Comparison of ENCODE assay signal across 10 cellular contexts in genomic region chr7:55532150-55532917, GRCh38. TPM values are rescaled to one million over a fixed set of nuclear protein-coding genes. Genes with fewer than 3 reads are reported as not detected.
A peak's percentile ranks its signal among the peaks of the same experiment; 100 is the strongest.
DNase-seq lines count a peak whose midpoint lies in the region; ATAC-seq and TF ChIP-seq lines count a peak whose summit lies in the region.
"Had no signal": no experiment of that assay in that cellular context is flagged by ENCODE, and none has a peak within 500 bp of the region (broad histone marks: within the 10 kb centered on the region; RNA-seq: fewer than 3 reads in every experiment).

No MANE protein-coding gene starts in this region.

- H3K27ac Mint-ChIP-seq in chondrocyte (ENCODE audit: unreplicated experiment): peak overlapping the region; percentile 2

- H3K27me3 Mint-ChIP-seq in chondrocyte (ENCODE audit: low read depth): no peaks in the 10 kb centered on the region

- H3K27me3 ChIP-seq in stomach: no peaks in the 10 kb centered on the region

- H3K4me3 Mint-ChIP-seq in chondrocyte (ENCODE audit: unreplicated experiment): no peak overlapping the region

- intact Hi-C loops in stomach (cut with DNase I; ENCODE audit: low total_unique reads): no loop called here

- H3K4me3 ChIP-seq in stomach: no peak overlapping the region
- H3K4me3 ChIP-seq: smooth muscle cell had no signal

- TF ChIP-seq CTCF in chondrocyte (IDR thresholded peaks at IDR 0.05) (no peak), stomach (IDR thresholded peaks at IDR 0.05) (no peak)

- peak; percentile 49 for DNase-seq in activated CD4-positive, alpha-beta T cell treated with anti-CD3 and anti-CD28 coated beads for 48 hours
- no peak for DNase-seq in activated CD4-positive, alpha-beta T cell treated with anti-CD3 and anti-CD28 coated beads for 4 hours
- peak; percentile 36 for DNase-seq in LHCN-M2 (ENCODE audit: low read depth)
- DNase-seq in chondrocyte (ENCODE audit: low spot score): no peak
- no peak for DNase-seq in stomach
- no peak for DNase-seq in NCI-H1092 treated with DMSO at 0.1 percent for 48 hours (lab: John Stamatoyannopoulos, UW)
- DNase-seq in germinal center (ENCODE audit: low spot score): no peak
- DNase-seq: NCI-H524 treated with DMSO at 0.1 percent for 48 hours had no signal

- no peaks in the 10 kb centered on the region for H3K36me3 ChIP-seq in stomach

- TF ChIP-seq POLR2A in stomach (IDR thresholded peaks at IDR 0.05): no peak

- H3K9me3 Mint-ChIP-seq in chondrocyte (ENCODE audit: low read depth): no peaks in the 10 kb centered on the region

- H3K27ac ChIP-seq in stomach: peak overlapping the region in 3 of 5 donors; percentile 33 to 73 (median 62)

- peaks cover 36 to 63% (median 52%) of the 10 kb centered on the region in 4 donors for H3K4me1 ChIP-seq in stomach

- 77 to 83% (median 79%) methylated on average over 8 of the region's 8 CpGs for WGBS in stomach, 5 donors

- H3K9me3 ChIP-seq in stomach: no peaks in the 10 kb centered on the region

- no peak for TF ChIP-seq EP300 in stomach (IDR thresholded peaks at IDR 0.05)

- no peak for ATAC-seq in GM21619 (IDR thresholded peaks at IDR 0.05; ENCODE audit: unreplicated experiment)

- no peaks in the 10 kb centered on the region for H3K36me3 Mint-ChIP-seq in chondrocyte (ENCODE audit: low read depth)

- peaks cover 59% of the 10 kb centered on the region for H3K4me1 Mint-ChIP-seq in chondrocyte (ENCODE audit: low read depth)

RNA-seq across cellular contexts. Expression of gene VOPP1, which starts 40.0 kb away (rescaled TPM):
- 192 and 201 TPM in 2 replicates for total RNA-seq in LHCN-M2 (2014; rRNA removed)
- polyA plus RNA-seq in LHCN-M2 (2012): 169 TPM
- 69.2 to 78.5 TPM (median 71.6 TPM) in 3 replicates for total RNA-seq in chondrocyte
- 100 to 1,000 TPM in 1 of 5 donors, 10 to 100 TPM in 4; 19.6 to 117 (median 79.7) TPM for total RNA-seq in stomach
- polyA plus RNA-seq in stomach: 10 to 100 TPM; 14.0 to 27.3 (median 26.0) TPM

Comparison
In these comparisons a context has a peak if more than half of its experiments do, and no peak if none do; other contexts are left out.
1. DNase-seq: peak in activated CD4-positive, alpha-beta T cell treated with anti-CD3 and anti-CD28 coated beads for 48 hours (single experiment) and LHCN-M2 (single experiment); none in activated CD4-positive, alpha-beta T cell treated with anti-CD3 and anti-CD28 coated beads for 4 hours (0 of 2), chondrocyte (single experiment), stomach (single experiment), NCI-H1092 treated with DMSO at 0.1 percent for 48 hours (single experiment) and germinal center (single experiment).